ENCODE assay signal across 35 cellular contexts in genomic region chr2:100840519-100840918, GRCh38.
"Had no signal": no experiment of that assay in that cellular context is flagged by ENCODE, and none has a peak within 500 bp of the region (broad histone marks: within the 10 kb centered on the region; RNA-seq: fewer than 3 reads in every experiment).

No MANE protein-coding gene starts in this region.

- DNase-seq: activated CD4-positive, alpha-beta memory T cell treated with anti-CD3 and anti-CD28 coated beads, Interleukin-2, amount 10 ng/mL, durations not matched to agents 7 days and 5 days; activated CD4-positive, alpha-beta T cell treated with anti-CD3 and anti-CD28 coated beads for 4 hours; activated CD4-positive, alpha-beta T cell treated with anti-CD3 and anti-CD28 coated beads, Interleukin-2, amount 50 U/mL, for 1 hour; activated CD4-positive, CD25-positive, alpha-beta regulatory T cell treated with anti-CD3 and anti-CD28 coated beads, Interleukin-2, amount 50 U/mL, for 72 hours; activated CD8-positive, alpha-beta memory T cell treated with anti-CD3 and anti-CD28 coated beads for 24 hours; activated effector memory CD4-positive, alpha-beta T cell treated with anti-CD3 and anti-CD28 coated beads, Interleukin-2, amount 50 U/mL, for 16 hours; activated naive CD4-positive, alpha-beta T cell; activated naive CD4-positive, alpha-beta T cell treated with anti-CD3 and anti-CD28 coated beads, Interleukin-2, amount 50 U/mL, for 16 hours; activated naive CD8-positive, alpha-beta T cell treated with anti-CD3 and anti-CD28 coated beads for 36 hours; activated T-cell treated with anti-CD3 and anti-CD28 coated beads, Interleukin-2, amount 50 U/mL, for 1 hour; activated T-cell treated with anti-CD3 and anti-CD28 coated beads, Interleukin-2, amount 50 U/mL, for 72 hours; amygdala; body of pancreas; caudate nucleus; Kasumi-1; KG1; MM.1S; MV-4-11; NCI-H1092; NCI-H1436 treated with DMSO at 0.1 percent for 48 hours; NCI-H1694 treated with DMSO at 0.1 percent for 48 hours; NCI-H2029; NCI-H345; NCI-H524 treated with DMSO at 0.1 percent for 48 hours; Peyer's patch; RPMI8226; SHP77 treated with DMSO at 0.1 percent for 48 hours; SW 1271; T-helper 1 cell; T1000 had no signal

- ATAC-seq: activated T-cell treated with anti-CD3 and anti-CD28 coated beads, Interleukin-2, amount 50 U/mL, for 72 hours; activated T-helper 17 cell treated with anti-CD3 and anti-CD28 coated beads, Interleukin-2, amount 50 U/mL, for 72 hours; body of pancreas; WTC11 had no signal

- H3K27ac Mint-ChIP-seq: activated CD4-positive, alpha-beta memory T cell treated with anti-CD3 and anti-CD28 coated beads, Interleukin-2, amount 10 ng/mL, durations not matched to agents 7 days and 5 days; activated naive CD8-positive, alpha-beta T cell treated with anti-CD3 and anti-CD28 coated beads for 36 hours; activated T-cell treated with anti-CD3 and anti-CD28 coated beads, Interleukin-2, amount 50 U/mL, for 72 hours; activated T-helper 17 cell treated with anti-CD3 and anti-CD28 coated beads, Interleukin-2, amount 50 U/mL, for 72 hours; WTC11 had no signal

- H3K27me3 ChIP-seq: ascending aorta, body of pancreas, Peyer's patch, SJSA1 had no signal

- H3K9me3 ChIP-seq: ascending aorta, body of pancreas, Peyer's patch, SJSA1 had no signal

- H3K4me3 Mint-ChIP-seq: activated CD4-positive, alpha-beta memory T cell treated with anti-CD3 and anti-CD28 coated beads, Interleukin-2, amount 10 ng/mL, durations not matched to agents 7 days and 5 days; activated naive CD8-positive, alpha-beta T cell treated with anti-CD3 and anti-CD28 coated beads for 36 hours; activated T-cell treated with anti-CD3 and anti-CD28 coated beads, Interleukin-2, amount 50 U/mL, for 72 hours; activated T-helper 17 cell treated with anti-CD3 and anti-CD28 coated beads, Interleukin-2, amount 50 U/mL, for 72 hours; WTC11 had no signal

- H3K9me3 Mint-ChIP-seq: activated CD4-positive, alpha-beta memory T cell treated with anti-CD3 and anti-CD28 coated beads, Interleukin-2, amount 10 ng/mL, durations not matched to agents 7 days and 5 days; activated naive CD8-positive, alpha-beta T cell treated with anti-CD3 and anti-CD28 coated beads for 36 hours; activated T-cell treated with anti-CD3 and anti-CD28 coated beads, Interleukin-2, amount 50 U/mL, for 72 hours had no signal

- H3K36me3 ChIP-seq: ascending aorta, Peyer's patch, SJSA1 had no signal

- H3K4me3 ChIP-seq: ascending aorta, body of pancreas, Peyer's patch, SJSA1 had no signal

- H3K36me3 Mint-ChIP-seq: WTC11 had no signal

- FAIRE-seq: bronchial epithelial cell had no signal

- H3K27ac ChIP-seq: ascending aorta, body of pancreas, Peyer's patch, SJSA1 had no signal

- H3K4me1 ChIP-seq: SJSA1 had no signal

- H3K4me1 Mint-ChIP-seq: activated CD4-positive, alpha-beta memory T cell treated with anti-CD3 and anti-CD28 coated beads, Interleukin-2, amount 10 ng/mL, durations not matched to agents 7 days and 5 days; WTC11 had no signal
